ENCODE assay signal across 8 cellular contexts in genomic region chr7:157337316-157338149, GRCh38. TPM values are rescaled to one million over a fixed set of nuclear protein-coding genes. Genes with fewer than 3 reads are reported as not detected.
A peak's percentile ranks its signal among the peaks of the same experiment; 100 is the strongest.
DNase-seq lines count a peak whose midpoint lies in the region; ATAC-seq lines count a peak whose summit lies in the region.

No MANE protein-coding gene starts in this region.

- H3K4me3 ChIP-seq in stomach smooth muscle (ENCODE audit: low read length in 2 of 2): peak overlapping the region; percentile 69 to 86

- peak overlapping the region; percentile 44 to 66 for H3K9ac ChIP-seq in stomach smooth muscle (ENCODE audit: low read length in 2 of 2)

- H3K27ac Mint-ChIP-seq in natural killer cell treated with Interleukin-12 subunit alpha and Interleukin-12 subunit beta and Interleukin-15 and Interleukin-18, amount 100 ng/mL, for 72 hours: peak overlapping the region; percentile 90 to 97

- no peaks in the 10 kb centered on the region for H3K9me3 ChIP-seq in stomach smooth muscle (ENCODE audit: control insufficient read depth in 2 of 2, low read length in 2 of 2)

- H3K27ac ChIP-seq in stomach smooth muscle (ENCODE audit: low read length): peak overlapping the region; percentile 89

- no peaks in the 10 kb centered on the region for H3K36me3 ChIP-seq in stomach smooth muscle (ENCODE audit: control insufficient read depth in 2 of 2, insufficient read depth in 2 of 2, low read length in 2 of 2)

- no peaks in the 10 kb centered on the region for H3K27me3 ChIP-seq in stomach smooth muscle (ENCODE audit: control insufficient read depth in 1 of 2, insufficient read depth in 2 of 2, low read length in 2 of 2)

- H3K27me3 Mint-ChIP-seq in natural killer cell treated with Interleukin-12 subunit alpha and Interleukin-12 subunit beta and Interleukin-15 and Interleukin-18, amount 100 ng/mL, for 72 hours: no peaks in the 10 kb centered on the region

- ATAC-seq in HG02798 (IDR thresholded peaks at IDR 0.05; ENCODE audit: poor library complexity, unreplicated experiment) (peak; percentile 58), esophagus mucosa (peak; percentile 85)
- peak; percentile 81 to 85 for ATAC-seq in natural killer cell treated with Interleukin-12 subunit alpha and Interleukin-12 subunit beta and Interleukin-15 and Interleukin-18, amount 100 ng/mL, for 72 hours

- peaks cover 34 to 39% of the 10 kb centered on the region in 2 donors for H3K4me1 Mint-ChIP-seq in natural killer cell treated with Interleukin-12 subunit alpha and Interleukin-12 subunit beta and Interleukin-15 and Interleukin-18, amount 100 ng/mL, for 72 hours (ENCODE audit: low read depth in 2 of 2)

- H3K9me3 Mint-ChIP-seq in natural killer cell treated with Interleukin-12 subunit alpha and Interleukin-12 subunit beta and Interleukin-15 and Interleukin-18, amount 100 ng/mL, for 72 hours: no peaks in the 10 kb centered on the region

- H3K4me1 ChIP-seq in stomach smooth muscle (ENCODE audit: control insufficient read depth, insufficient read depth, low read length): peaks cover 28% of the 10 kb centered on the region

- DNase-seq in NCI-H146 (lab: John Stamatoyannopoulos, UW): peak; percentile 26
- DNase-seq in NCI-H146 treated with DMSO at 0.1 percent for 48 hours (lab: John Stamatoyannopoulos, UW; ENCODE audit: unreplicated experiment): no peak
- peak; percentile 66 for DNase-seq in NCI-H748 (lab: John Stamatoyannopoulos, UW; ENCODE audit: unreplicated experiment)
- peak; percentile 79 to 85 for DNase-seq in activated T-cell treated with anti-CD3 and anti-CD28 coated beads, Interleukin-2, amount 50 U/mL, for 48 hours
- peak; percentile 83 for DNase-seq in natural killer cell treated with Interleukin-12 subunit alpha and Interleukin-12 subunit beta and Interleukin-15 and Interleukin-18, amount 100 ng/mL, for 72 hours (ENCODE audit: low spot score)

- H3K36me3 Mint-ChIP-seq in natural killer cell treated with Interleukin-12 subunit alpha and Interleukin-12 subunit beta and Interleukin-15 and Interleukin-18, amount 100 ng/mL, for 72 hours: peaks cover 16% of the 10 kb centered on the region

- peak overlapping the region; percentile 94 for H3K4me3 Mint-ChIP-seq in natural killer cell treated with Interleukin-12 subunit alpha and Interleukin-12 subunit beta and Interleukin-15 and Interleukin-18, amount 100 ng/mL, for 72 hours

RNA-seq across cellular contexts. Expression of gene DNAJB6, which starts 0.7 kb away (rescaled TPM):
- 145 TPM for total RNA-seq in esophagus mucosa
- 100 to 1,000 TPM; 139 to 145 TPM for total RNA-seq in natural killer cell treated with Interleukin-12 subunit alpha and Interleukin-12 subunit beta and Interleukin-15 and Interleukin-18, amount 100 ng/mL, for 72 hours
